ENCODE assay signal across 1 cellular context in genomic region chr21:44907966-44908364, GRCh38.
TF ChIP-seq lines count a peak whose summit lies in the region.

No MANE protein-coding gene starts in this region.

TF ChIP-seq in H1, 55 proteins besides CTCF, POLR2A, EP300 and RAD21:
- TF ChIP-seq TAF1 (IDR thresholded peaks at IDR 0.05; ENCODE audit: low read depth, low read length), result no peak
- TF ChIP-seq USF2 (IDR thresholded peaks at IDR 0.05; ENCODE audit: low read length), result no peak
- TF ChIP-seq CREB1 (IDR thresholded peaks at IDR 0.05), result no peak
- TF ChIP-seq SIX5 (IDR thresholded peaks at IDR 0.05; ENCODE audit: low read depth, low read length), result no peak
- TF ChIP-seq NRF1 (IDR thresholded peaks at IDR 0.05; ENCODE audit: low read depth, low read length), result no peak
- no peak for TF ChIP-seq BRCA1 (IDR thresholded peaks at IDR 0.05; ENCODE audit: low read depth, low read length)
- no peak for TF ChIP-seq HDAC2 (IDR thresholded peaks at IDR 0.05; ENCODE audit: borderline replicate concordance in 1 of 2, low read depth in 2 of 2, low read length in 2 of 2)
- no peak for TF ChIP-seq FOSL1 (IDR thresholded peaks at IDR 0.05; ENCODE audit: insufficient read depth, low read depth, low read length)
- TF ChIP-seq TEAD4 (IDR thresholded peaks at IDR 0.05; ENCODE audit: low read depth, low read length), result no peak
- TF ChIP-seq PHF8 (conservative IDR thresholded peaks at IDR 0.05; ENCODE audit: low read depth, low read length), result no peak
- no peak for TF ChIP-seq TBP (IDR thresholded peaks at IDR 0.05; ENCODE audit: low read depth, low read length)
- no peak for TF ChIP-seq CHD2 (IDR thresholded peaks at IDR 0.05; ENCODE audit: low read length)
- no peak for TF ChIP-seq SRF (IDR thresholded peaks at IDR 0.05; ENCODE audit: low read depth, low read length)
- TF ChIP-seq TAF7 (optimal IDR thresholded peaks at IDR 0.05; ENCODE audit: borderline replicate concordance, low read depth, low read length), result no peak
- TF ChIP-seq KDM1A (IDR thresholded peaks at IDR 0.05; ENCODE audit: borderline replicate concordance, low read length), result no peak
- no peak for TF ChIP-seq POU5F1 (IDR thresholded peaks at IDR 0.05; ENCODE audit: low read depth, low read length)
- no peak for TF ChIP-seq EZH2 (IDR thresholded peaks at IDR 0.05; ENCODE audit: low read depth, low read length, severe bottlenecking)
- no peak for TF ChIP-seq RNF2 (IDR thresholded peaks at IDR 0.05; ENCODE audit: borderline replicate concordance, low read depth, low read length, missing control alignments, poor library complexity, severe bottlenecking)
